16 cellular contexts compared by ENCODE assay signal in genomic region chr16:1169285-1170075, GRCh38. TPM values are rescaled to one million over a fixed set of nuclear protein-coding genes. Genes with fewer than 3 reads are reported as not detected.
DNase-seq lines count a peak whose midpoint lies in the region; ATAC-seq and TF ChIP-seq lines count a peak whose summit lies in the region.
"Had no signal": no experiment of that assay in that cellular context is flagged by ENCODE, and none has a peak within 500 bp of the region (broad histone marks: within the 10 kb centered on the region; RNA-seq: fewer than 3 reads in every experiment).

No MANE protein-coding gene starts in this region.

- no peak overlapping the region for H3K4me3 ChIP-seq in BLaER1
- H3K4me3 ChIP-seq in colonic mucosa: no peak overlapping the region

- DNase-seq in colonic mucosa (no peak), sciatic nerve (ENCODE audit: low spot score) (no peak), AG20443 (ENCODE audit: low spot score) (no peak), NCI-H69 (lab: John Stamatoyannopoulos, UW) (no peak)
- DNase-seq: activated CD4-positive, alpha-beta memory T cell treated with anti-CD3 and anti-CD28 coated beads for 36 hours; activated T-cell treated with anti-CD3 and anti-CD28 coated beads, Interleukin-2, amount 50 U/mL, for 72 hours; NCI-H524; SIG-M5; stimulated activated CD4-positive, alpha-beta T cell treated with anti-CD3 and anti-CD28 coated beads, Interleukin-15, amount 100 ng/mL, for 24 hours; stimulated activated naive CD4-positive, alpha-beta T cell treated with Interleukin-2 at 50 U/mL for 16 hours had no signal

- H3K27me3 ChIP-seq in BLaER1: peaks cover 28% of the 10 kb centered on the region
- H3K27me3 ChIP-seq in colonic mucosa: no peaks in the 10 kb centered on the region
- peaks cover 9% of the 10 kb centered on the region for H3K27me3 ChIP-seq in layer of hippocampus (ENCODE audit: control insufficient read depth, insufficient read depth, low read length)

- H3K9ac ChIP-seq in BLaER1: no peak overlapping the region
- H3K9ac ChIP-seq in colonic mucosa (ENCODE audit: low read depth in 2 of 2, low read length in 2 of 2): peak overlapping the region in 1 of 2 donors; percentile 50

- H3K27ac ChIP-seq in BLaER1 (no peak overlapping the region), colonic mucosa (peak overlapping the region; percentile 50), layer of hippocampus (ENCODE audit: low read depth, low read length) (peak overlapping the region; percentile 6)

- H3K36me3 ChIP-seq in BLaER1: peaks cover 12% of the 10 kb centered on the region; the same call in 1 of the 2 replicates
- no peaks in the 10 kb centered on the region for H3K36me3 ChIP-seq in colonic mucosa

- H4K20me1 ChIP-seq in BLaER1: peaks cover 99% of the 10 kb centered on the region

- TF ChIP-seq CTCF in colonic mucosa (IDR thresholded peaks at IDR 0.05): no peak

- ATAC-seq in sciatic nerve (peak; percentile 26), GM19023 (IDR thresholded peaks at IDR 0.05; ENCODE audit: unreplicated experiment) (no peak), HG03571 (IDR thresholded peaks at IDR 0.05; ENCODE audit: unreplicated experiment) (no peak)
- ATAC-seq: activated T-cell treated with anti-CD3 and anti-CD28 coated beads, Interleukin-2, amount 50 U/mL, for 72 hours; left lobe of liver had no signal

- intact Hi-C loops in colonic mucosa (cut with DNase I) (no loop called here), sciatic nerve (cut with DNase I) (no loop called here)

- H3K4me1 ChIP-seq in BLaER1: peaks cover 65% of the 10 kb centered on the region
- no peaks in the 10 kb centered on the region for H3K4me1 ChIP-seq in colonic mucosa

- H3K9me3 ChIP-seq in BLaER1 (no peaks in the 10 kb centered on the region), colonic mucosa (no peaks in the 10 kb centered on the region)

- H3K4me2 ChIP-seq in BLaER1: peak overlapping the region; percentile 56

RNA-seq across cellular contexts. Expression of gene CACNA1H, which starts 16.6 kb away (rescaled TPM):
- 10 to 100 TPM in 1 of 2 donors, 1 to 10 TPM in 1; 2.1 to 14.6 TPM for total RNA-seq in colonic mucosa
- 4.1 TPM for total RNA-seq in sciatic nerve

RNA-seq across cellular contexts. Expression of gene TPSG1, which starts 55.6 kb away (rescaled TPM):
- total RNA-seq in colonic mucosa (10 to 100 TPM; 32.6 to 34.3 TPM), sciatic nerve (0.45 TPM)
- total RNA-seq: activated CD4-positive, alpha-beta memory T cell treated with anti-CD3 and anti-CD28 coated beads for 36 hours; T-helper 1 cell treated with Interleukin-12 subunit alpha and Interleukin-12 subunit beta and Interleukin-4 antibody, amounts not matched to agents 30 ng/mL and 1 ng/mL, for 36 hours had no signal

Comparison
In these comparisons a context has a peak if more than half of its experiments do, and no peak if none do; other contexts are left out.
1. RNA of gene TPSG1, which starts 55.6 kb away (total RNA-seq): 32.6 to 34.3 TPM in colonic mucosa; 0.45 TPM in sciatic nerve (single experiment); every median in the first group is over 10 times any median in the second.